Comparison of ENCODE assay signal across 9 cellular contexts in genomic region chr9:73154760-73155159, GRCh38. TPM values are rescaled to one million over a fixed set of nuclear protein-coding genes. Genes with fewer than 3 reads are reported as not detected.
DNase-seq lines count a peak whose midpoint lies in the region; ATAC-seq and TF ChIP-seq lines count a peak whose summit lies in the region.
"Had no signal": no experiment of that assay in that cellular context is flagged by ENCODE, and none has a peak within 500 bp of the region (broad histone marks: within the 10 kb centered on the region; RNA-seq: fewer than 3 reads in every experiment).

No MANE protein-coding gene starts in this region.

- no peak for ATAC-seq in IMR-90 (ENCODE audit: low read depth)
- ATAC-seq in activated naive CD8-positive, alpha-beta T cell treated with anti-CD3 and anti-CD28 coated beads, Interleukin-2, amount 50 U/mL, for 24 hours: peak; percentile 71

- no peaks in the 10 kb centered on the region for H3K9me3 Mint-ChIP-seq in activated naive CD8-positive, alpha-beta T cell treated with anti-CD3 and anti-CD28 coated beads, Interleukin-2, amount 50 U/mL, for 24 hours
- no peaks in the 10 kb centered on the region; a peak in 1 of 5 replicates for H3K9me3 Mint-ChIP-seq in H9
- H3K9me3 Mint-ChIP-seq in progenitor cell of endocrine pancreas (ENCODE audit: low read depth): no peaks in the 10 kb centered on the region

- peaks cover 15% of the 10 kb centered on the region for H3K36me3 Mint-ChIP-seq in activated naive CD8-positive, alpha-beta T cell treated with anti-CD3 and anti-CD28 coated beads, Interleukin-2, amount 50 U/mL, for 24 hours (ENCODE audit: low read depth)
- no peaks in the 10 kb centered on the region for H3K36me3 Mint-ChIP-seq in H9 (ENCODE audit: insufficient read depth in 1 of 3, low read depth in 3 of 3)
- H3K36me3 Mint-ChIP-seq in progenitor cell of endocrine pancreas (ENCODE audit: insufficient read depth): no peaks in the 10 kb centered on the region

- H3K4ac ChIP-seq in IMR-90 (ENCODE audit: low read depth, low read length) (no peak overlapping the region), H9 (ENCODE audit: low read depth, low read length) (no peak overlapping the region)

- no peaks in the 10 kb centered on the region for H3K27me3 ChIP-seq in ACC112 (ENCODE audit: insufficient read depth, low read length)
- H3K27me3 ChIP-seq in IMR-90 (ENCODE audit: control insufficient read depth, insufficient read depth, low read length): no peaks in the 10 kb centered on the region
- no peaks in the 10 kb centered on the region for H3K27me3 ChIP-seq in H9 (ENCODE audit: insufficient read depth, low read length)

- peak; percentile 25 for DNase-seq in IMR-90
- DNase-seq in activated naive CD8-positive, alpha-beta T cell treated with anti-CD3 and anti-CD28 coated beads, Interleukin-2, amount 50 U/mL, for 24 hours: no peak
- peak; percentile 39 to 44 for DNase-seq in lung microvascular endothelial cell (ENCODE audit: low read depth in 2 of 2)
- no peak for DNase-seq in dedifferentiated amniotic fluid mesenchymal stem cell (ENCODE audit: extremely low spot score)
- no peak for DNase-seq in H9
- no peak for DNase-seq in GM19238 (ENCODE audit: insufficient read length, low spot score)
- no peak for DNase-seq in progenitor cell of endocrine pancreas (ENCODE audit: low spot score, unreplicated experiment)

- no peak for TF ChIP-seq RAD21 in IMR-90 (IDR thresholded peaks at IDR 0.05; ENCODE audit: low read length)

- H3K9ac ChIP-seq in IMR-90 (ENCODE audit: low read depth, low read length) (no peak overlapping the region), H9 (ENCODE audit: extremely low read depth, insufficient read length, low read length) (no peak overlapping the region)

- H2BK20ac ChIP-seq in IMR-90 (ENCODE audit: low read depth, low read length) (no peak overlapping the region), H9 (ENCODE audit: low read depth, low read length, poor library complexity, severe bottlenecking) (no peak overlapping the region)

- no peak overlapping the region for H2AFZ ChIP-seq in ACC112 (ENCODE audit: low read length, unreplicated experiment)
- H2AFZ ChIP-seq in IMR-90 (replicated peaks; ENCODE audit: low read length, poor library complexity): no peak overlapping the region
- no peak overlapping the region for H2AFZ ChIP-seq in H9 (ENCODE audit: low read length)

- H2AK9ac ChIP-seq in IMR-90 (replicated peaks; ENCODE audit: low read depth, low read length, poor library complexity): no peak overlapping the region

- intact Hi-C loops in IMR-90 (cut with micrococcal nuclease): no loop called here

- H3K9me3 ChIP-seq in IMR-90 (ENCODE audit: control insufficient read depth, insufficient read depth, low read length): no peaks in the 10 kb centered on the region
- H3K9me3 ChIP-seq in H9 (ENCODE audit: control insufficient read depth, low read depth, low read length): no peaks in the 10 kb centered on the region

- H3K4me1 ChIP-seq in ACC112 (ENCODE audit: control insufficient read depth, insufficient read depth, low read length, unreplicated experiment) (peaks cover 49% of the 10 kb centered on the region), IMR-90 (ENCODE audit: control insufficient read depth, insufficient read depth, low read length) (peaks cover 7% of the 10 kb centered on the region), H9 (ENCODE audit: insufficient read depth, low read length) (no peaks in the 10 kb centered on the region; the same call in 1 of the 2 replicates)

- no TSS peak for BruUV-seq in IMR-90 (replicated peaks; lab: Mats Ljungman, UMichigan)

- H2BK120ac ChIP-seq in IMR-90 (ENCODE audit: low read depth, low read length) (no peak overlapping the region), H9 (ENCODE audit: low read depth, low read length, poor library complexity, severe bottlenecking) (no peak overlapping the region)

- H3K4me3 ChIP-seq in ACC112 (ENCODE audit: low read depth, low read length) (peak overlapping the region; percentile 94), IMR-90 (ENCODE audit: insufficient read depth, low read depth, low read length) (no peak overlapping the region)

- POLR2A ChIA-PET in IMR-90 (lab: Charles Lee; ENCODE audit: unreplicated experiment): interaction anchor here (1.4 kb wide), 1 partner anchor 22 kb away, joined by 3 read pairs; no protein-coding TSS in a partner anchor

- no peak overlapping the region for H3K23ac ChIP-seq in IMR-90 (ENCODE audit: low read depth, low read length)
- no peak overlapping the region for H3K23ac ChIP-seq in H9 (ENCODE audit: insufficient read length, low read depth, low read length)

- H3T11ph ChIP-seq in H9 (ENCODE audit: low read length): no peak overlapping the region

- no peak overlapping the region for H4K91ac ChIP-seq in IMR-90 (ENCODE audit: insufficient read depth, low read depth, low read length)
- no peak overlapping the region for H4K91ac ChIP-seq in H9 (ENCODE audit: insufficient read length, low read depth, low read length)

- H4K20me1 ChIP-seq in IMR-90 (ENCODE audit: insufficient read depth, low read length) (peaks cover 22% of the 10 kb centered on the region; the same call in 1 of the 2 replicates), H9 (ENCODE audit: control insufficient read depth, insufficient read depth, insufficient read length) (no peaks in the 10 kb centered on the region)

- H4K5ac ChIP-seq in IMR-90 (ENCODE audit: low read depth, low read length): no peak overlapping the region
- H4K5ac ChIP-seq in H9 (ENCODE audit: insufficient read length, low read depth, low read length): no peak overlapping the region

- in situ Hi-C loops in IMR-90 (cut with MboI; ENCODE audit: low sequenced_read_pairs): no loop called here

- H3K4me2 ChIP-seq in IMR-90 (ENCODE audit: low read depth, low read length): peak overlapping the region; percentile 14; the same call in 1 of the 2 replicates
- no peak overlapping the region for H3K4me2 ChIP-seq in H9 (ENCODE audit: insufficient read depth, insufficient read length, low read length)

- no peaks in the 10 kb centered on the region for H3K27me3 Mint-ChIP-seq in activated naive CD8-positive, alpha-beta T cell treated with anti-CD3 and anti-CD28 coated beads, Interleukin-2, amount 50 U/mL, for 24 hours
- H3K27me3 Mint-ChIP-seq in H9 (ENCODE audit: low read depth) (no peaks in the 10 kb centered on the region), progenitor cell of endocrine pancreas (peaks cover 93% of the 10 kb centered on the region)

- H2AK5ac ChIP-seq in IMR-90 (ENCODE audit: low read depth, low read length) (no peak overlapping the region), H9 (ENCODE audit: insufficient read length, low read length) (no peak overlapping the region)

- H3K79me1 ChIP-seq in IMR-90 (ENCODE audit: low read depth in 1 of 2, low read length in 2 of 2) (peaks cover 15 to 35% of the 10 kb centered on the region in 2 experiments), H9 (ENCODE audit: insufficient read depth, low read depth, low read length, poor library complexity, severe bottlenecking) (no peaks in the 10 kb centered on the region)

- H3K36me3 ChIP-seq in ACC112 (ENCODE audit: insufficient read depth, low read length): peaks cover 48% of the 10 kb centered on the region
- H3K36me3 ChIP-seq in IMR-90 (ENCODE audit: control insufficient read depth, insufficient read depth, low read length): peaks cover 11% of the 10 kb centered on the region

- H2BK15ac ChIP-seq in IMR-90 (ENCODE audit: low read depth, low read length): no peak overlapping the region
- H2BK15ac ChIP-seq in H9 (ENCODE audit: low read depth, low read length): no peak overlapping the region

- H3K4me1 Mint-ChIP-seq in activated naive CD8-positive, alpha-beta T cell treated with anti-CD3 and anti-CD28 coated beads, Interleukin-2, amount 50 U/mL, for 24 hours: peaks cover 85% of the 10 kb centered on the region
- peaks cover 46% of the 10 kb centered on the region in 2 experiments for H3K4me1 Mint-ChIP-seq in H9
- H3K4me1 Mint-ChIP-seq in progenitor cell of endocrine pancreas (ENCODE audit: low read depth): no peaks in the 10 kb centered on the region

- H4K8ac ChIP-seq in IMR-90 (ENCODE audit: low read depth in 2 of 2, low read length in 2 of 2) (no peak overlapping the region), H9 (replicated peaks; ENCODE audit: insufficient read length, low read depth, low read length) (no peak overlapping the region)

- H2BK5ac ChIP-seq in IMR-90 (ENCODE audit: low read depth, low read length, poor library complexity, severe bottlenecking): peak overlapping the region; percentile 13
- no peak overlapping the region for H2BK5ac ChIP-seq in H9 (ENCODE audit: insufficient read length, low read length)

- peak overlapping the region; percentile 83 for H3K4me3 Mint-ChIP-seq in activated naive CD8-positive, alpha-beta T cell treated with anti-CD3 and anti-CD28 coated beads, Interleukin-2, amount 50 U/mL, for 24 hours
- H3K4me3 Mint-ChIP-seq in H9 (no peak overlapping the region), progenitor cell of endocrine pancreas (ENCODE audit: low read depth) (no peak overlapping the region)

- no peaks in the 10 kb centered on the region for H3K23me2 ChIP-seq in H9 (ENCODE audit: insufficient read length, low read depth, low read length, poor library complexity, severe bottlenecking)

- H3K79me2 ChIP-seq in ACC112 (ENCODE audit: control insufficient read depth, insufficient read depth, low read length, unreplicated experiment) (peaks cover 81% of the 10 kb centered on the region), H9 (ENCODE audit: insufficient read depth, low read length) (no peaks in the 10 kb centered on the region)

- H3K14ac ChIP-seq in IMR-90 (replicated peaks; ENCODE audit: low read depth, low read length) (no peak overlapping the region), H9 (ENCODE audit: insufficient read depth, low read length) (no peak overlapping the region)

- H3K27ac Mint-ChIP-seq in activated naive CD8-positive, alpha-beta T cell treated with anti-CD3 and anti-CD28 coated beads, Interleukin-2, amount 50 U/mL, for 24 hours: peak overlapping the region; percentile 82
- no peak overlapping the region for H3K27ac Mint-ChIP-seq in H9
- no peak overlapping the region for H3K27ac Mint-ChIP-seq in progenitor cell of endocrine pancreas

- TF ChIP-seq CTCF in IMR-90 (conservative IDR thresholded peaks at IDR 0.05; ENCODE audit: low read depth, low read length) (no peak), H9 (conservative IDR thresholded peaks at IDR 0.05) (no peak), progenitor cell of endocrine pancreas (IDR thresholded peaks at IDR 0.05; ENCODE audit: unreplicated experiment) (no peak)

- H3K56ac ChIP-seq in IMR-90 (ENCODE audit: extremely low read depth, insufficient read depth, low read length) (no peak overlapping the region), H9 (ENCODE audit: insufficient read length, low read depth, low read length) (no peak overlapping the region)

- no peak for TF ChIP-seq POLR2A in IMR-90 (IDR thresholded peaks at IDR 0.05; ENCODE audit: low read depth, low read length)

- WGBS in IMR-90 (ENCODE audit: extremely low coverage in 2 of 2, insufficient read length in 1 of 2), 2 experiments: no CpG with 5 or more reads among the region's 2 CpGs
- no CpG with 5 or more reads among the region's 2 CpGs for WGBS in H9 (ENCODE audit: extremely low coverage, insufficient read length, low lambda C conversion rate)

- dilution Hi-C loops in IMR-90 (cut with HindIII; ENCODE audit: low sequenced_read_pairs, unreplicated experiment): no loop called here

- H3K27ac ChIP-seq in ACC112 (ENCODE audit: low read depth, low read length) (peak overlapping the region; percentile 95), IMR-90 (ENCODE audit: insufficient read depth, low read length) (no peak overlapping the region), H9 (ENCODE audit: insufficient read length, low read depth, low read length) (no peak overlapping the region)
- H3K27ac ChIP-seq: VCaP had no signal

- H3K9me1 ChIP-seq in IMR-90 (ENCODE audit: insufficient read depth, low read length): no peaks in the 10 kb centered on the region; the same call in none of the 2 replicates

- CTCF ChIA-PET in IMR-90 (lab: Yijun Ruan, JAX): interaction anchor here (0.6 to 1.3 kb wide), 2 partner anchors 17 to 47 kb away, joined by 4 to 6 read pairs; no protein-coding TSS in a partner anchor

- no peak overlapping the region for H2BK12ac ChIP-seq in H9 (ENCODE audit: insufficient read length, low read depth, low read length)

- H3K18ac ChIP-seq in IMR-90 (ENCODE audit: low read depth, low read length) (no peak overlapping the region), H9 (ENCODE audit: insufficient read length, low read depth, low read length) (no peak overlapping the region)

RNA-seq across cellular contexts. Expression of gene ANXA1, which starts 3.1 kb away (rescaled TPM):
- total RNA-seq in IMR-90 (2012; rRNA removed) (583 and 637 TPM in 2 replicates), lung microvascular endothelial cell (311 and 467 TPM in 2 replicates), H9 (2021) (3.5 and 3.6 TPM in 2 replicates), progenitor cell of endocrine pancreas (1.1 and 3.1 TPM in 2 replicates)
- polyA plus RNA-seq in IMR-90 (2012; rRNA removed): 465 and 520 TPM in 2 replicates
- 66.9 and 122 TPM in 2 replicates for polyA plus RNA-seq in IMR-90 (2012; cell fraction: cytosol; rRNA removed)
- 22.6 and 233 TPM in 2 replicates for polyA plus RNA-seq in IMR-90 (2012; cell fraction: nucleus; rRNA removed; ENCODE audit: low replicate concordance)

Comparison
In these comparisons a context has a peak if more than half of its experiments do, and no peak if none do; other contexts are left out.
1. DNase-seq: peak in IMR-90 (single experiment) and lung microvascular endothelial cell (2 of 2); none in activated naive CD8-positive, alpha-beta T cell treated with anti-CD3 and anti-CD28 coated beads, Interleukin-2, amount 50 U/mL, for 24 hours (single experiment), dedifferentiated amniotic fluid mesenchymal stem cell (single experiment), H9 (single experiment), GM19238 (single experiment) and progenitor cell of endocrine pancreas (single experiment).
2. RNA of gene ANXA1, which starts 3.1 kb away (total RNA-seq): 583 to 637 TPM in IMR-90 and 311 to 467 TPM in lung microvascular endothelial cell; 3.5 to 3.6 TPM in H9 and 1.1 to 3.1 TPM in progenitor cell of endocrine pancreas; every median in the first group is over 10 times any median in the second.